Comparison of ENCODE assay signal across 17 cellular contexts in the genomic region with DNA sequence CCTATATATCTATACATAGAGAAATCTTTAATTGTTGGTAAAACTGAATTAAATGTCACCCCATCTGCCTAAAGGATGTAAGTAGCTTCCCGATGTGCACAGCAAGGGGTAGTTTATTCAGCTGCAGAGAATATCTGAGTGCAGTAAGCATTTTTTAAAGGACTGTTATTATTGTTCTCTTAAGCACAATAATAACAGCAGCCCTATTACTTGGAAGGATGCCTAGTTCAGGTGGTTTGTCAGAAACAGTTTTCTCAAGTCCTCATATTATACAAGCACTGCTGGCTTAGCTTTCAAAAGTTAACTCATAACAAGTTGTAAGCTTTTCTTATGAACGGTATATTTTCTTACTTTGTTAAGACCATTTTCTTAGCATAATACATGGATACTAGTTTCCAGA.
"Had no signal": no experiment of that assay in that cellular context is flagged by ENCODE, and none has a peak within 500 bp of the region (broad histone marks: within the 10 kb centered on the region; RNA-seq: fewer than 3 reads in every experiment).

No MANE protein-coding gene starts in this region.

- H3K4me3 ChIP-seq: ascending aorta, gastroesophageal sphincter, heart right ventricle, skin epidermis, tibial nerve had no signal

- H3K36me3 ChIP-seq: ascending aorta, gastroesophageal sphincter, heart right ventricle, tibial nerve had no signal

- DNase-seq: activated CD4-positive, alpha-beta T cell treated with anti-CD3 and anti-CD28 coated beads for 1 hour; activated CD4-positive, alpha-beta T cell treated with anti-CD3 and anti-CD28 coated beads, Interleukin-2, amount 50 U/mL, for 4 hours; activated naive CD4-positive, alpha-beta T cell treated with anti-CD3 and anti-CD28 coated beads, Interleukin-2, amount 10 ng/mL, durations not matched to agents 7 days and 5 days; activated T-cell treated with anti-CD3 and anti-CD28 coated beads for 4 hours; endodermal cell; erythroblast; heart right ventricle; mesendoderm; nucleus accumbens; right cardiac atrium; stimulated activated CD4-positive, alpha-beta T cell treated with anti-CD3 and anti-CD28 coated beads, Interleukin-4, amount 100 ng/mL, for 24 hours; stimulated activated naive CD4-positive, alpha-beta T cell had no signal

- H3K4me1 ChIP-seq: gastroesophageal sphincter had no signal

- H3K9me3 ChIP-seq: ascending aorta, gastroesophageal sphincter, heart right ventricle, tibial nerve had no signal

- H3K27ac ChIP-seq: ascending aorta, gastroesophageal sphincter, heart right ventricle, skin epidermis, tibial nerve, VCaP had no signal

- ATAC-seq: gastroesophageal sphincter, heart right ventricle, right cardiac atrium had no signal

- H3K27me3 ChIP-seq: ascending aorta, gastroesophageal sphincter, heart right ventricle, tibial nerve had no signal
